ENCODE assay signal across 8 cellular contexts in genomic region chr2:97590515-97591394, GRCh38. TPM values are rescaled to one million over a fixed set of nuclear protein-coding genes. Genes with fewer than 3 reads are reported as not detected.
DNase-seq lines count a peak whose midpoint lies in the region; ATAC-seq, FAIRE-seq and TF ChIP-seq lines count a peak whose summit lies in the region.
"Not testable (repeated sequence)": the region's sequence is repeated elsewhere in the genome, so short reads cannot be mapped to it uniquely, and the experiment has no call there.

No MANE protein-coding gene starts in this region.

- TF ChIP-seq EP300 in sigmoid colon (IDR thresholded peaks at IDR 0.05): not testable (repeated sequence)
- peak in 1 of 2 donors; percentile 47 for TF ChIP-seq EP300 in tibial nerve (IDR thresholded peaks at IDR 0.05)

- H3K4me3 ChIP-seq in GM12864 (ENCODE audit: low read depth, low read length) (peak overlapping the region; percentile 67), NB4 (ENCODE audit: low read depth, low read length) (peak overlapping the region; percentile 58), kidney (ENCODE audit: low read length in 2 of 2) (peak overlapping the region; percentile 71 to 78), sigmoid colon (peak overlapping the region; percentile 56 to 69 (median 60)), tibial nerve (peak overlapping the region; percentile 50 to 75 (median 64))

- ATAC-seq in HG02678 (IDR thresholded peaks at IDR 0.05; ENCODE audit: unreplicated experiment): peak; percentile 40

- peak overlapping the region; percentile 89 for H3K27ac ChIP-seq in kidney (ENCODE audit: low read depth in 2 of 2, low read length in 2 of 2)
- peak overlapping the region; percentile 90 to 93 (median 92) for H3K27ac ChIP-seq in sigmoid colon
- H3K27ac ChIP-seq in tibial nerve: peak overlapping the region; percentile 78 to 94 (median 90)

- 2 to 3% methylated on average over 33 of the region's 33 CpGs for WGBS in sigmoid colon, 2 donors
- 0 to 3% methylated on average over 9 to 24 of the region's 33 CpGs for WGBS in tibial nerve, 2 donors

- not testable (repeated sequence) for H3K27me3 ChIP-seq in sigmoid colon, tibial nerve

- not testable (repeated sequence) for TF ChIP-seq POLR2A in NB4 (IDR thresholded peaks at IDR 0.05; ENCODE audit: extremely low read depth, insufficient read length); sigmoid colon (IDR thresholded peaks at IDR 0.05); tibial nerve (IDR thresholded peaks at IDR 0.05)

- DNase-seq in GM12864 (ENCODE audit: low read depth) (peak; percentile 53), NB4 (ENCODE audit: low read depth) (peak; percentile 86), ecto neural progenitor cell (ENCODE audit: low spot score) (peak; percentile 78), kidney (peak; percentile 83), sigmoid colon (peak; percentile 88), tibial nerve (ENCODE audit: low spot score in 2 of 2) (peak; percentile 76 to 98)
- DNase-seq in activated CD8-positive, alpha-beta memory T cell treated with anti-CD3 and anti-CD28 coated beads, Interleukin-2, amount 50 U/mL, for 4 hours: peak; percentile 68

- peak overlapping the region; percentile 65 to 77 for H3K9ac ChIP-seq in kidney (ENCODE audit: low read length in 2 of 2)

- peak; percentile 85 for FAIRE-seq in kidney (lab: Jason Lieb, UNC)

- not testable (repeated sequence) for H3K36me3 ChIP-seq in kidney (ENCODE audit: control insufficient read depth in 1 of 2, insufficient read depth in 2 of 2, low read length in 2 of 2); sigmoid colon; tibial nerve

- intact Hi-C loops in kidney (cut with DNase I) (loop anchor here (10.0 kb wide), 1 partner anchor 114 kb away; no protein-coding TSS in a partner anchor), sigmoid colon (cut with DNase I) (loop anchor here (1.0 to 10.0 kb wide), 3 partner anchors 54 to 107 kb away; partner anchors contain the start of gene COX5B)

- not testable (repeated sequence) for H3K4me1 ChIP-seq in kidney (ENCODE audit: control insufficient read depth in 1 of 2, insufficient read depth in 1 of 2, low read depth in 1 of 2, low read length in 2 of 2); sigmoid colon; tibial nerve

- TF ChIP-seq CTCF in GM12864 (IDR thresholded peaks at IDR 0.05; ENCODE audit: low read depth, low read length, missing control alignments) (peak; percentile 88), NB4 (IDR thresholded peaks at IDR 0.05; ENCODE audit: low read depth, low read length) (peak; percentile 87), kidney (IDR thresholded peaks at IDR 0.05; ENCODE audit: borderline replicate concordance, extremely low read depth, insufficient read depth) (peak; percentile 99), sigmoid colon (IDR thresholded peaks at IDR 0.05) (peak; percentile 90 to 99 (median 99)), tibial nerve (IDR thresholded peaks at IDR 0.05) (peak; percentile 92 to 99 (median 96))

- H3K9me3 ChIP-seq in kidney (ENCODE audit: control insufficient read depth in 1 of 2, low read length in 2 of 2); sigmoid colon; tibial nerve: not testable (repeated sequence)

RNA-seq across cellular contexts. Expression of gene ANKRD36B, which starts 1.1 kb away (rescaled TPM):
- 23.3 TPM for total RNA-seq in kidney
- polyA plus RNA-seq in kidney (ENCODE audit: insufficient read depth, low read depth, low replicate concordance): 1.2 TPM
- total RNA-seq in sigmoid colon: 10 to 100 TPM; 25.0 to 55.4 (median 41.7) TPM
- 10 to 100 TPM in 1 of 3 donors, 1 to 10 TPM in 2; 1.4 to 13.6 (median 2.4) TPM for polyA plus RNA-seq in sigmoid colon
- 10 to 100 TPM; 56.6 to 87.5 (median 71.4) TPM for total RNA-seq in tibial nerve

RNA-seq across cellular contexts. Expression of gene COX5B, which starts 55.1 kb away (rescaled TPM):
- 238 TPM for total RNA-seq in kidney
- polyA plus RNA-seq in kidney (ENCODE audit: insufficient read depth, low read depth, low replicate concordance): 1,246 TPM
- 100 to 1,000 TPM; 358 to 796 (median 595) TPM for total RNA-seq in sigmoid colon
- 1,000 to 10,000 TPM in 1 of 3 donors, 100 to 1,000 TPM in 2; 596 to 1,023 (median 842) TPM for polyA plus RNA-seq in sigmoid colon
- total RNA-seq in tibial nerve: 100 to 1,000 TPM; 248 to 409 (median 335) TPM

Comparison
In these comparisons a context has a peak if more than half of its experiments do, and no peak if none do; other contexts are left out.
1. Peak in every context shown above with its lines: DNase-seq, ATAC-seq, H3K4me3 ChIP-seq and H3K27ac ChIP-seq.